ENCODE assay signal across 10 cellular contexts in the genomic region with DNA sequence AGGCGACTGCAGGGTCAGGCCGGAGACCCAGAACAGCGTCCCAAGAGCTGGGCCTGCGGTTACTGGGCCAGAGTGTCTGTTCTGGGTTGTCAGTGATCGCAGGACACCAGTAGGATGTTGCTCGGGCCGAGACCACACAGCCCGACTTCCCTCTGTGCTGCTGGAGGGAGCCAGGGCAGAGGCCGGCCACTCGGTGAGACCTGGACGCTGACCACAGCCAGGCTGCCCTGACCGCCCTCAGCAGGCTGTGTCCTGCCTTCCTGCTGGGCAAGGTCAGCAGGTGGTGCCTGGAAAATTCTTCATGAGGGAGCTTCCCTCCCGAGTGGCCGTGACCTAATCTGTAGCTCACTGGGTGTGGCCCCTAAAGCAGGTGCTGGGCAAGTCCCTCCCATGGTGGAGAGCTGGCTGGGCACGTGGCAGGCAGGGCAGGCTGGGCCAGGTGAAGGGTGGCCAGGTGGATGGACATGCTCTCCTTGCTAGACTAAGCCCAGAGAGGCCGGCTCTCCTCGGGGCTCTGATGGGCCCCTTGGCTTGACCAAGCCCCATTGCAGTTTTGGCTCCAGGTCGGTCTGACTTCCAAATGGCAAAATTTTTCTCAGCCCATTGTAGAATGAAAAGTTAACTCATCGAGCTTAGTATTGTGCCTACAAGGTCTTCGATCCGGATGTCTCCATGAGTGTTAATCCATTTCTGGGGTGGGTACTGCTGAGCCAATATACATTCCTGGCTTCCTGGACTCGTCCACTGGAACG. TPM values are rescaled to one million over a fixed set of nuclear protein-coding genes. Genes with fewer than 3 reads are reported as not detected.
DNase-seq lines count a peak whose midpoint lies in the region; ATAC-seq, FAIRE-seq and TF ChIP-seq lines count a peak whose summit lies in the region.
"Had no signal": no experiment of that assay in that cellular context is flagged by ENCODE, and none has a peak within 500 bp of the region (broad histone marks: within the 10 kb centered on the region; RNA-seq: fewer than 3 reads in every experiment).

No MANE protein-coding gene starts in this region.

- POLR2A ChIA-PET in CD8-positive, alpha-beta T cell (lab: Charles Lee), result interaction anchor here (1.6 to 2.5 kb wide), 2 partner anchors 8 to 217 kb away, joined by 3 to 21 read pairs; a partner anchor contains a TSS

- peaks cover 21% of the 10 kb centered on the region for H3K4me1 ChIP-seq in CD8-positive, alpha-beta T cell (ENCODE audit: insufficient read depth, low read length)
- H3K4me1 ChIP-seq in astrocyte (ENCODE audit: insufficient read depth, low read length), result peaks cover 5% of the 10 kb centered on the region

- TF ChIP-seq CTCF in CD8-positive, alpha-beta T cell (IDR thresholded peaks at IDR 0.05), result no peak
- no peak for TF ChIP-seq CTCF in HL-60 (IDR thresholded peaks at IDR 0.05; ENCODE audit: insufficient read depth, low read length)
- TF ChIP-seq CTCF in astrocyte (IDR thresholded peaks at IDR 0.05; ENCODE audit: insufficient read depth, low read depth, low read length), result no peak
- TF ChIP-seq CTCF in nephron (IDR thresholded peaks at IDR 0.05; ENCODE audit: unreplicated experiment in 3 of 3), result no peak

- CTCF ChIA-PET in CD8-positive, alpha-beta T cell (lab: Charles Lee), result interaction anchor here (1.2 to 2.7 kb wide), 5 partner anchors 21 to 164 kb away, joined by 3 to 8 read pairs (median 3); no protein-coding TSS in a partner anchor

- FAIRE-seq in astrocyte (lab: Jason Lieb, UNC), result no peak
- FAIRE-seq: islet of Langerhans had no signal

- peak overlapping the region; percentile 55 for H3K4me3 Mint-ChIP-seq in CD8-positive, alpha-beta T cell
- H3K4me3 Mint-ChIP-seq in astrocyte (ENCODE audit: unreplicated experiment), result peak overlapping the region; percentile 60
- H3K4me3 Mint-ChIP-seq in nephron, result peak overlapping the region in 2 of 3 experiments; percentile 34 to 54

- no peak overlapping the region for H3K27ac ChIP-seq in CD8-positive, alpha-beta T cell (ENCODE audit: low read depth, low read length)
- H3K27ac ChIP-seq in HL-60 (replicated peaks), result peak overlapping the region; percentile 41
- H3K27ac ChIP-seq in astrocyte (ENCODE audit: low read depth, low read length), result no peak overlapping the region

- H3K9ac ChIP-seq in astrocyte (ENCODE audit: low read length), result no peak overlapping the region

- no peaks in the 10 kb centered on the region for H3K36me3 Mint-ChIP-seq in CD8-positive, alpha-beta T cell
- H3K36me3 Mint-ChIP-seq in astrocyte (ENCODE audit: low read depth, unreplicated experiment), result no peaks in the 10 kb centered on the region
- H3K36me3 Mint-ChIP-seq in nephron (ENCODE audit: low read depth), result no peaks in the 10 kb centered on the region

- no peaks in the 10 kb centered on the region for H3K27me3 ChIP-seq in CD8-positive, alpha-beta T cell (ENCODE audit: insufficient read depth, low read length)
- H3K27me3 ChIP-seq in HL-60 (ENCODE audit: insufficient read depth, poor library complexity, severe bottlenecking), result no peaks in the 10 kb centered on the region
- peaks cover 33% of the 10 kb centered on the region for H3K27me3 ChIP-seq in astrocyte (ENCODE audit: insufficient read depth, low read length)

- no peak for ATAC-seq in CD8-positive, alpha-beta T cell
- ATAC-seq in sciatic nerve, result no peak
- no peak for ATAC-seq in HG02884 (IDR thresholded peaks at IDR 0.05; ENCODE audit: unreplicated experiment)

- DNase-seq in CD8-positive, alpha-beta T cell, result no peak
- DNase-seq in HL-60 (ENCODE audit: low read depth in 1 of 2, low spot score in 1 of 2) (no peak), astrocyte (ENCODE audit: low read depth) (no peak), sciatic nerve (ENCODE audit: low spot score) (no peak), DMS79 treated with DMSO at 0.1 percent for 48 hours (lab: John Stamatoyannopoulos, UW) (no peak), NCI-H82 (lab: John Stamatoyannopoulos, UW) (no peak)
- DNase-seq: NCI-H187 had no signal

- no peak overlapping the region for H3K27ac Mint-ChIP-seq in CD8-positive, alpha-beta T cell
- H3K27ac Mint-ChIP-seq in astrocyte (ENCODE audit: unreplicated experiment), result no peak overlapping the region
- H3K27ac Mint-ChIP-seq in nephron, result no peak overlapping the region

- peaks cover 7% of the 10 kb centered on the region for H3K4me1 Mint-ChIP-seq in CD8-positive, alpha-beta T cell (ENCODE audit: low read depth)
- H3K4me1 Mint-ChIP-seq in astrocyte (ENCODE audit: low read depth, unreplicated experiment) (no peaks in the 10 kb centered on the region), nephron (no peaks in the 10 kb centered on the region)

- intact Hi-C loops in CD8-positive, alpha-beta T cell (cut with DNase I, micrococcal nuclease), result loop anchor here in 1 of 2 experiments (10.0 kb wide), 1 partner anchor 339 kb away; a partner anchor contains a TSS
- intact Hi-C loops in sciatic nerve (cut with DNase I), result no loop called here

- H3K27me3 Mint-ChIP-seq in CD8-positive, alpha-beta T cell (ENCODE audit: low read depth), result no peaks in the 10 kb centered on the region
- H3K27me3 Mint-ChIP-seq in astrocyte (ENCODE audit: low read depth, unreplicated experiment) (peaks cover 46% of the 10 kb centered on the region), nephron (ENCODE audit: low read depth) (peaks cover 72% of the 10 kb centered on the region)

- no peaks in the 10 kb centered on the region for H3K79me2 ChIP-seq in astrocyte (ENCODE audit: insufficient read depth, low read length)

- no peak overlapping the region for H2AFZ ChIP-seq in astrocyte (ENCODE audit: low read depth, low read length)

- H3K4me3 ChIP-seq in CD8-positive, alpha-beta T cell (ENCODE audit: low read depth, low read length), result no peak overlapping the region
- peak overlapping the region; percentile 82 for H3K4me3 ChIP-seq in HL-60 (replicated peaks; ENCODE audit: insufficient read depth, low read length)
- no peak overlapping the region for H3K4me3 ChIP-seq in astrocyte (ENCODE audit: insufficient read depth, low read depth, low read length)

- H3K36me3 ChIP-seq in CD8-positive, alpha-beta T cell (ENCODE audit: insufficient read depth, low read length), result no peaks in the 10 kb centered on the region
- no peaks in the 10 kb centered on the region for H3K36me3 ChIP-seq in astrocyte (ENCODE audit: insufficient read depth, low read length)

- no peaks in the 10 kb centered on the region for H3K9me3 ChIP-seq in CD8-positive, alpha-beta T cell (ENCODE audit: low read length)
- H3K9me3 ChIP-seq in astrocyte (ENCODE audit: insufficient read depth, low read depth, low read length), result no peaks in the 10 kb centered on the region

- peaks cover 9% of the 10 kb centered on the region for H4K20me1 ChIP-seq in astrocyte (ENCODE audit: insufficient read depth, low read length)

- H3K4me2 ChIP-seq in astrocyte (ENCODE audit: low read length), result no peak overlapping the region

- no peaks in the 10 kb centered on the region for H3K9me3 Mint-ChIP-seq in CD8-positive, alpha-beta T cell
- no peaks in the 10 kb centered on the region for H3K9me3 Mint-ChIP-seq in astrocyte (ENCODE audit: unreplicated experiment)
- H3K9me3 Mint-ChIP-seq in nephron, result no peaks in the 10 kb centered on the region

RNA-seq across cellular contexts. Expression of a gene that starts 1.9 kb away (rescaled TPM):
- 1 to 10 TPM; 4.5 to 4.7 TPM for total RNA-seq in CD8-positive, alpha-beta T cell
- total RNA-seq in astrocyte (0.43 TPM in 1 of 2 replicates, not detected in the other), sciatic nerve (31.1 TPM)
